In the genomic region with DNA sequence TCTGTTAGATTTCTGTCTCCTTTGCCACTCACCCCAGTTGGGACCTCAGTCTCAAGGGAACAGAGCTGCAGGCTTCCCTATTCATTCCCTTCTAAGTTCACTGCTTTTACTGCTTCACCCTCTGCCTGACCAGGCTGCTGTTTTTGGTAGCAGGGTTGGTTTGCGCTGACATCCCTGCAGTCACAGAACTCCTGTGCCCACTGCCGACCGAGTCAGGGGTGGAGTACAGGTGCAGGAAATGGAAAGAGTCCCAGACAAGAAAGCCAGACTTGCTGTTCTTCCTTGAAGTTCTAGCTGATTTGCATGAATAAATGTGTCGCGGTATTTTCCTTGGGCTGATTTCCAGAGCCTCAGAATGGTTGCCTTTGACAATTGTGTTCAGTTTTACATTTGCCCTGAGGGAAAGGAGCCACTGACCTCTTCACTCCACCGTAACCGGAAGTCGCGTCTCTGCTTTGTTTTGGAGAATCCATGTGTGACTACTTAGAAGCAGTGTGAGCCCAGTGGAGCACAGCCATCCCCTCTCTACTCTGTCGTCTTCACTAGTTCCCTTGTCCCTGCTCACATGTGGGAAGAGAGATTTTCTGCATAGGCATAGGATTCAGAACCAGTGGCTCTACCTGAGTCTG, we compare ENCODE assay signal across 12 cellular contexts.
A peak's percentile ranks its signal among the peaks of the same experiment; 100 is the strongest.
DNase-seq lines count a peak whose midpoint lies in the region; ATAC-seq and TF ChIP-seq lines count a peak whose summit lies in the region.
"Had no signal": no experiment of that assay in that cellular context is flagged by ENCODE, and none has a peak within 500 bp of the region (broad histone marks: within the 10 kb centered on the region; RNA-seq: fewer than 3 reads in every experiment).

No MANE protein-coding gene starts in this region.

- POLR2A ChIA-PET in CD4-positive, alpha-beta memory T cell (lab: Charles Lee; ENCODE audit: partially characterized antibody): no interaction called here

- H3K9me3 ChIP-seq in CD4-positive, alpha-beta memory T cell (ENCODE audit: control insufficient read depth in 1 of 2, low read length in 2 of 2): no peaks in the 10 kb centered on the region
- H3K9me3 ChIP-seq in HAP-1 (no peaks in the 10 kb centered on the region), mammary epithelial cell (replicated peaks; ENCODE audit: insufficient read depth, low read length) (no peaks in the 10 kb centered on the region)

- H4K20me1 ChIP-seq in mammary epithelial cell (ENCODE audit: insufficient read depth, low read length): no peaks in the 10 kb centered on the region

- H3K4me1 Mint-ChIP-seq in CD4-positive, alpha-beta memory T cell: peaks cover 10 to 30% (median 20%) of the 10 kb centered on the region in 4 donors
- peaks cover 37 to 54% (median 47%) of the 10 kb centered on the region in 3 donors for H3K4me1 Mint-ChIP-seq in naive B cell

- TF ChIP-seq CTCF in mammary epithelial cell (conservative IDR thresholded peaks at IDR 0.05 in 1 of 2, IDR thresholded peaks at IDR 0.05 in 1 of 2; ENCODE audit: extremely low read depth in 1 of 2, insufficient read depth in 1 of 2, low read depth in 1 of 2, low read length in 2 of 2): no peak

- H3K36me3 Mint-ChIP-seq in CD4-positive, alpha-beta memory T cell: peaks cover 55 to 65% of the 10 kb centered on the region in 2 donors
- H3K36me3 Mint-ChIP-seq in naive B cell: peaks cover 16 to 42% of the 10 kb centered on the region in 2 donors

- peaks cover 22% of the 10 kb centered on the region for H3K79me2 ChIP-seq in mammary epithelial cell (ENCODE audit: insufficient read depth, low read length)

- no peak overlapping the region for H3K4me3 ChIP-seq in CD4-positive, alpha-beta memory T cell (ENCODE audit: low read length in 2 of 2)
- H3K4me3 ChIP-seq in HAP-1 (no peak overlapping the region), mammary epithelial cell (replicated peaks in 1 of 3; ENCODE audit: insufficient read depth in 1 of 3, low read depth in 2 of 3, low read length in 3 of 3) (no peak overlapping the region)

- intact Hi-C loops in CD4-positive, alpha-beta memory T cell (cut with micrococcal nuclease): no loop called here
- intact Hi-C loops in mammary epithelial cell (cut with micrococcal nuclease): no loop called here

- H3K9me3 Mint-ChIP-seq in CD4-positive, alpha-beta memory T cell: no peaks in the 10 kb centered on the region
- H3K9me3 Mint-ChIP-seq in naive B cell: peaks cover 0 to 2% (median 0%) of the 10 kb centered on the region in 7 donors

- H3K27me3 Mint-ChIP-seq in CD4-positive, alpha-beta memory T cell: no peaks in the 10 kb centered on the region
- H3K27me3 Mint-ChIP-seq in naive B cell: no peaks in the 10 kb centered on the region

- CTCF ChIA-PET in CD4-positive, alpha-beta memory T cell (lab: Charles Lee; ENCODE audit: partially characterized antibody): no interaction called here
- CTCF ChIA-PET in mammary epithelial cell (lab: Charles Lee; ENCODE audit: low non-redundant PET): no interaction called here

- peaks cover 33% of the 10 kb centered on the region for H3K36me3 ChIP-seq in CD4-positive, alpha-beta memory T cell (ENCODE audit: insufficient read depth, low read length)
- peaks cover 46% of the 10 kb centered on the region for H3K36me3 ChIP-seq in HAP-1 (replicated peaks)
- peaks cover 11% of the 10 kb centered on the region for H3K36me3 ChIP-seq in mammary epithelial cell (ENCODE audit: insufficient read depth, low read length)

- no peak for ATAC-seq in naive B cell (ENCODE audit: low read depth in 2 of 2)
- no peak for ATAC-seq in GM21515 (IDR thresholded peaks at IDR 0.05; ENCODE audit: unreplicated experiment)
- no peak for ATAC-seq in HG02678 (IDR thresholded peaks at IDR 0.05; ENCODE audit: unreplicated experiment)
- ATAC-seq in GM18858 (IDR thresholded peaks at IDR 0.05; ENCODE audit: unreplicated experiment): no peak

- H3K4me2 ChIP-seq in mammary epithelial cell (ENCODE audit: insufficient read depth, low read depth, low read length): no peak overlapping the region

- H3K9ac ChIP-seq in mammary epithelial cell (ENCODE audit: insufficient read depth, low read length): no peak overlapping the region

- peak overlapping the region in 4 of 7 donors; percentile 52 to 81 (median 72) for H3K27ac Mint-ChIP-seq in CD4-positive, alpha-beta memory T cell
- peak overlapping the region; percentile 69 to 93 (median 82) for H3K27ac Mint-ChIP-seq in naive B cell

- no TSS peak for BruUV-seq in mammary epithelial cell (replicated peaks; lab: Mats Ljungman, UMichigan)

- peaks cover 14% of the 10 kb centered on the region for H3K4me1 ChIP-seq in CD4-positive, alpha-beta memory T cell (ENCODE audit: insufficient read depth, low read length)
- H3K4me1 ChIP-seq in HAP-1 (peaks cover 9% of the 10 kb centered on the region), mammary epithelial cell (ENCODE audit: insufficient read depth, low read length) (peaks cover 11% of the 10 kb centered on the region)

- H3K4me3 Mint-ChIP-seq in CD4-positive, alpha-beta memory T cell: no peak overlapping the region
- H3K4me3 Mint-ChIP-seq in naive B cell: peak overlapping the region in 2 of 8 donors; percentile 9 to 57

- 15% methylated on average over 10 of the region's 10 CpGs for WGBS in mammary epithelial cell (ENCODE audit: low coverage, missing lambda C conversion rate)

- H2AFZ ChIP-seq in mammary epithelial cell (ENCODE audit: low read depth, low read length): no peak overlapping the region

- no peak for DNase-seq in CD4-positive, alpha-beta memory T cell
- peak; percentile 53 to 72 for DNase-seq in HAP-1 (ENCODE audit: low spot score in 2 of 2)
- DNase-seq in mammary epithelial cell: peak; percentile 29
- no peak for DNase-seq in naive B cell
- DNase-seq in CD1c-positive myeloid dendritic cell (ENCODE audit: extremely low spot score): no peak
- DNase-seq: activated CD4-positive, alpha-beta T cell treated with anti-CD3 and anti-CD28 coated beads for 4 hours; activated gamma-delta T cell treated with Interleukin-2 at 50 U/mL for 16 hours; Calu3; SIG-M5 had no signal

- no peaks in the 10 kb centered on the region for H3K27me3 ChIP-seq in CD4-positive, alpha-beta memory T cell (ENCODE audit: insufficient read depth, low read length)
- H3K27me3 ChIP-seq in HAP-1 (ENCODE audit: low read depth): no peaks in the 10 kb centered on the region
- H3K27me3 ChIP-seq in mammary epithelial cell (ENCODE audit: insufficient read depth, low read length): no peaks in the 10 kb centered on the region

- in situ Hi-C loops in HAP-1 (cut with MboI; ENCODE audit: low sequenced_read_pairs): no loop called here
- in situ Hi-C loops in mammary epithelial cell (cut with MboI; ENCODE audit: low sequenced_read_pairs in 2 of 2): no loop called here

- dilution Hi-C loops in mammary epithelial cell (cut with HindIII; ENCODE audit: low sequenced_read_pairs): no loop called here

- H3K27ac ChIP-seq in CD4-positive, alpha-beta memory T cell (ENCODE audit: low read depth, low read length): no peak overlapping the region
- no peak overlapping the region for H3K27ac ChIP-seq in mammary epithelial cell (ENCODE audit: insufficient read depth, low read depth, low read length)

Comparison
In these comparisons a context has a peak if more than half of its experiments do, and no peak if none do; other contexts are left out.
1. DNase-seq: peak in HAP-1 (2 of 2) and mammary epithelial cell (single experiment); none in CD4-positive, alpha-beta memory T cell (0 of 5), naive B cell (single experiment) and CD1c-positive myeloid dendritic cell (single experiment).